In the genomic region with DNA sequence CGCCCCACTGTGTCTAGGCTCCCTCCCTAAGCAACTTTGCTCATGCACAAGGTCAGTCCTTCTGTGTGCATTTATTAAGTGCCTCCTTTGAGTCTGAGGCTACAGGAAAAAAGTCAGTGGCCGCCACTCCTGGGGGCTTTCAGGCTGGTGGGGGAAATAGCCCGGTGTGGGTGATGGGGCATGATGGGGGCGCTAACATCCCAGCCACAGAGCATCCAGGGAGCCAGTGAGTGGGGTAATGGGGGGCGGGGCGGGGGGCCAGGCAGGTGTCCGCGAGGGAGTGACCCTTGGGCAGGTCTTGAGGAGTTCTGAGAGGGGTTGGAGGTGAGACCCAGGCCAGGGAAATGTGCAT, we compare ENCODE assay signal across 10 cellular contexts. TPM values are rescaled to one million over a fixed set of nuclear protein-coding genes. Genes with fewer than 3 reads are reported as not detected.
DNase-seq lines count a peak whose midpoint lies in the region; ATAC-seq, FAIRE-seq and TF ChIP-seq lines count a peak whose summit lies in the region.
"Had no signal": no experiment of that assay in that cellular context is flagged by ENCODE, and none has a peak within 500 bp of the region (broad histone marks: within the 10 kb centered on the region; RNA-seq: fewer than 3 reads in every experiment).

No MANE protein-coding gene starts in this region.

- H3K36me3 Mint-ChIP-seq in osteocyte (ENCODE audit: unreplicated experiment), result no peaks in the 10 kb centered on the region

- CTCF ChIA-PET in H1 (lab: Charles Lee; ENCODE audit: partially characterized antibody), result interaction anchor here (0.5 to 32.2 kb wide), 24 partner anchors 7 to 158 kb away, joined by 3 to 1058 read pairs (median 4); a partner anchor contains a TSS

- no peak overlapping the region for H2BK120ac ChIP-seq in H1 (replicated peaks; ENCODE audit: low read depth, low read length)

- peaks cover 46% of the 10 kb centered on the region for H3K4me1 ChIP-seq in DOHH2 (ENCODE audit: control insufficient read depth, low read length)
- H3K4me1 ChIP-seq in OCI-LY3 (ENCODE audit: low read length), result peaks cover 41% of the 10 kb centered on the region
- peaks cover 0 to 11% (median 8%) of the 10 kb centered on the region in 4 experiments; a peak in 6 of 7 replicates for H3K4me1 ChIP-seq in H1 (replicated peaks in 1 of 4; ENCODE audit: control insufficient read depth in 3 of 4, insufficient read depth in 4 of 4, low read length in 3 of 4)

- H3K9me2 ChIP-seq in DOHH2 (replicated peaks; ENCODE audit: control insufficient read depth, low read length), result no peaks in the 10 kb centered on the region

- no peaks in the 10 kb centered on the region for H3K27me3 ChIP-seq in DOHH2 (ENCODE audit: control insufficient read depth, low read length)
- no peaks in the 10 kb centered on the region for H3K27me3 ChIP-seq in OCI-LY3 (ENCODE audit: low read depth, low read length)
- H3K27me3 ChIP-seq in H1 (replicated peaks in 1 of 4; ENCODE audit: control insufficient read depth in 3 of 4, extremely low read depth in 1 of 4, insufficient read depth in 3 of 4, low read length in 3 of 4), result no peaks in the 10 kb centered on the region; a peak in 1 of 7 replicates

- peak overlapping the region; percentile 90 for H2AFZ ChIP-seq in OCI-LY3 (ENCODE audit: low read depth, low read length)
- H2AFZ ChIP-seq in H1 (ENCODE audit: low read length), result peak overlapping the region; percentile 93

- ATAC-seq in GM18861 (IDR thresholded peaks at IDR 0.05; ENCODE audit: unreplicated experiment), result no peak

- H3K56ac ChIP-seq in H1 (replicated peaks; ENCODE audit: insufficient read length, low read depth, low read length), result no peak overlapping the region

- H3K9ac ChIP-seq in OCI-LY3 (ENCODE audit: low read length) (peak overlapping the region; percentile 68), H1 (replicated peaks in 1 of 4; ENCODE audit: extremely low read depth in 1 of 4, low read depth in 3 of 4, low read length in 3 of 4) (0 out of 7 replicates have a peak overlapping the region, but pooled peaks of 1 of the 4 experiments have one; percentile 20)

- no peak overlapping the region for H4K5ac ChIP-seq in H1 (ENCODE audit: insufficient read length, low read depth, low read length)

- peak overlapping the region; percentile 19; the same call in 1 of the 2 replicates for H3K18ac ChIP-seq in H1 (ENCODE audit: extremely low read depth, low read length)

- H2BK5ac ChIP-seq in H1 (ENCODE audit: low read depth, low read length), result peak overlapping the region; percentile 79; the same call in 1 of the 2 replicates

- no peak for TF ChIP-seq POLR2A in H1 (IDR thresholded peaks at IDR 0.05; ENCODE audit: control extremely low read depth in 1 of 2, low read depth in 2 of 2, low read length in 2 of 2)

- H4K20me1 ChIP-seq in DOHH2 (ENCODE audit: control insufficient read depth, insufficient read depth, low read depth, low read length) (no peaks in the 10 kb centered on the region), OCI-LY3 (ENCODE audit: insufficient read depth, low read length) (no peaks in the 10 kb centered on the region), H1 (replicated peaks in 1 of 2; ENCODE audit: control insufficient read depth in 1 of 2, insufficient read depth in 2 of 2, low read length in 2 of 2) (no peaks in the 10 kb centered on the region)

- H3K36me3 ChIP-seq in DOHH2 (ENCODE audit: control insufficient read depth, low read length), result no peaks in the 10 kb centered on the region
- no peaks in the 10 kb centered on the region for H3K36me3 ChIP-seq in OCI-LY3 (replicated peaks; ENCODE audit: low read depth, low read length)
- H3K36me3 ChIP-seq in H1 (ENCODE audit: control insufficient read depth in 2 of 4, insufficient read depth in 4 of 4, low read length in 3 of 4), result no peaks in the 10 kb centered on the region

- peak overlapping the region; percentile 36 for H3K4ac ChIP-seq in H1 (replicated peaks; ENCODE audit: insufficient read length, low read depth, low read length)

- 75% methylated on average over 6 of the region's 8 CpGs; no CpG with 5 or more reads in 1 of the 2 experiments for WGBS in H1 (ENCODE audit: extremely low coverage in 1 of 2, insufficient coverage in 1 of 2, insufficient read length in 1 of 2, insufficient replicate concordance in 2 of 2, low coverage in 1 of 2, low lambda C conversion rate in 2 of 2, missing lambda C conversion rate in 1 of 2), 2 experiments

- no peak overlapping the region for H2BK20ac ChIP-seq in H1 (ENCODE audit: low read length)

- no peak overlapping the region for H2AK5ac ChIP-seq in H1 (ENCODE audit: low read depth, low read length)

- no peak overlapping the region for H3K14ac ChIP-seq in H1 (ENCODE audit: insufficient read length)

- TF ChIP-seq CTCF in DOHH2 (IDR thresholded peaks at IDR 0.05; ENCODE audit: low read depth, low read length, poor library complexity, severe bottlenecking), result no peak
- TF ChIP-seq CTCF in OCI-LY3 (IDR thresholded peaks at IDR 0.05; ENCODE audit: low read depth, low read length), result no peak
- no peak for TF ChIP-seq CTCF in H1 (IDR thresholded peaks at IDR 0.05; ENCODE audit: control extremely low read depth in 1 of 3, insufficient read depth in 1 of 3, low read depth in 1 of 3, low read length in 3 of 3)
- no peak for TF ChIP-seq CTCF in osteocyte (IDR thresholded peaks at IDR 0.05)
- TF ChIP-seq CTCF in GM20000 (IDR thresholded peaks at IDR 0.05; ENCODE audit: extremely low read depth, missing control alignments), result no peak

- no peak overlapping the region for H3K27ac Mint-ChIP-seq in osteocyte (ENCODE audit: unreplicated experiment)

- no peaks in the 10 kb centered on the region for H3K79me1 ChIP-seq in H1 (ENCODE audit: low read depth, low read length)

- peaks cover 7% of the 10 kb centered on the region for H3F3A ChIP-seq in DOHH2 (ENCODE audit: control insufficient read depth, insufficient read depth)

- H3K4me2 ChIP-seq in DOHH2 (ENCODE audit: low read length) (peak overlapping the region; percentile 83), OCI-LY3 (ENCODE audit: low read length) (peak overlapping the region; percentile 97), H1 (ENCODE audit: insufficient read depth in 1 of 2, low read depth in 2 of 2, low read length in 2 of 2) (peak overlapping the region; percentile 40 to 66)

- H3K9me3 Mint-ChIP-seq in osteocyte (ENCODE audit: unreplicated experiment), result no peaks in the 10 kb centered on the region

- no peak overlapping the region for H3K23ac ChIP-seq in H1 (ENCODE audit: insufficient read length)

- POLR2A ChIA-PET in H1 (lab: Charles Lee; ENCODE audit: partially characterized antibody), result interaction anchor here (1.0 to 24.6 kb wide), 4 partner anchors 12 to 79 kb away, joined by 3 to 408 read pairs (median 34); a partner anchor contains a TSS

- no peaks in the 10 kb centered on the region; the same call in 1 of the 2 replicates for H3K23me2 ChIP-seq in H1 (ENCODE audit: low read depth, low read length)

- H3K4me1 Mint-ChIP-seq in osteocyte (ENCODE audit: unreplicated experiment), result peaks cover 13% of the 10 kb centered on the region

- DNase-seq in H1 (ENCODE audit: low read depth in 1 of 2, low spot score in 2 of 2) (no peak), osteocyte (ENCODE audit: extremely low spot score, unreplicated experiment) (no peak), COLO668 (lab: John Stamatoyannopoulos, UW; ENCODE audit: unreplicated experiment) (no peak), GM20000 (ENCODE audit: low spot score) (no peak), dermis blood vessel endothelial cell (no peak)
- DNase-seq: NCI-H446 treated with DMSO at 0.1 percent for 48 hours had no signal

- peak overlapping the region; percentile 66 for H4K8ac ChIP-seq in H1 (ENCODE audit: extremely low read depth, insufficient read depth, low read length)

- peak overlapping the region; percentile 60; the same call in 1 of the 2 replicates for H2BK12ac ChIP-seq in H1 (ENCODE audit: low read depth, low read length)

- H3K4me3 ChIP-seq in DOHH2 (ENCODE audit: low read length) (peak overlapping the region; percentile 65), OCI-LY3 (ENCODE audit: low read length) (peak overlapping the region; percentile 75), H1 (ENCODE audit: extremely low read depth in 1 of 4, insufficient read depth in 2 of 4, low read depth in 3 of 4, low read length in 4 of 4) (peak overlapping the region in 1 of 4 experiments; percentile 33; a peak in 1 of 8 replicates)

- H3K27ac ChIP-seq in DOHH2 (ENCODE audit: low read depth, low read length), result no peak overlapping the region
- peak overlapping the region; percentile 58 for H3K27ac ChIP-seq in OCI-LY3 (ENCODE audit: low read length)
- H3K27ac ChIP-seq in H1 (ENCODE audit: low read depth, low read length), result no peak overlapping the region

- H3K79me2 ChIP-seq in DOHH2 (ENCODE audit: control insufficient read depth, low read length) (no peaks in the 10 kb centered on the region), OCI-LY3 (ENCODE audit: low read length) (no peaks in the 10 kb centered on the region), H1 (ENCODE audit: control insufficient read depth in 1 of 2, insufficient read depth in 2 of 2, low read length in 2 of 2) (no peaks in the 10 kb centered on the region)

- no peak for TF ChIP-seq RAD21 in H1 (IDR thresholded peaks at IDR 0.05 in 1 of 2, conservative IDR thresholded peaks at IDR 0.05 in 1 of 2; ENCODE audit: low read depth in 2 of 2, low read length in 2 of 2)

- H3K4me3 Mint-ChIP-seq in osteocyte (ENCODE audit: unreplicated experiment), result peak overlapping the region; percentile 50

- peak overlapping the region; percentile 13; the same call in 1 of the 2 replicates for H2BK15ac ChIP-seq in H1 (ENCODE audit: low read length)

- H3K27me3 Mint-ChIP-seq in osteocyte (ENCODE audit: unreplicated experiment), result no peaks in the 10 kb centered on the region

- peak overlapping the region; percentile 98 for H4K91ac ChIP-seq in H1 (replicated peaks; ENCODE audit: insufficient read length, low read length)

- FAIRE-seq in H1 (lab: Jason Lieb, UNC), result no peak
- FAIRE-seq: G401.6 had no signal

- H3K9me3 ChIP-seq in DOHH2 (ENCODE audit: control insufficient read depth, insufficient read depth, low read length), result no peaks in the 10 kb centered on the region
- no peaks in the 10 kb centered on the region for H3K9me3 ChIP-seq in OCI-LY3 (ENCODE audit: insufficient read depth, low read length)
- no peaks in the 10 kb centered on the region for H3K9me3 ChIP-seq in H1 (ENCODE audit: insufficient read depth in 2 of 2, low read depth in 1 of 2, low read length in 1 of 2)

- no peak for TF ChIP-seq EP300 in H1 (IDR thresholded peaks at IDR 0.05; ENCODE audit: borderline replicate concordance in 1 of 2, low read depth in 2 of 2, low read length in 2 of 2)

RNA-seq across cellular contexts. Expression of a gene that starts 10.0 kb away (rescaled TPM):
- 36.9 and 42.9 TPM in 2 replicates for total RNA-seq in H1 (2021; fragmentation: NEBNext Ultra II Directional; extraction: Animal tissue kit (Norgen Biotek cat#: 25700))
- 31.5 and 54.0 TPM in 2 replicates for polyA plus RNA-seq in H1 (2011; rRNA removed)
- 33.1 TPM for polyA plus RNA-seq in H1 (2011; cell fraction: cytosol; rRNA removed)
- polyA plus RNA-seq in H1 (2011; cell fraction: nucleus; rRNA removed), result 38.0 TPM
- 22.9 to 33.8 TPM (median 30.9 TPM) in 4 replicates for polyA plus RNA-seq in H1 (2012, experiment 1 of 2)
- 28.9 TPM for polyA plus RNA-seq in H1 (2012, experiment 2 of 2)
- 19.7 TPM for polyA plus RNA-seq in H1 (2013, experiment 1 of 2)
- polyA plus RNA-seq in H1 (2013, experiment 2 of 2), result 17.7 TPM
- 24.7 and 48.1 TPM in 2 replicates for polyA minus RNA-seq in H1 (2011; rRNA and poly(A)+ RNA removed)
- polyA minus RNA-seq in H1 (2011; cell fraction: cytosol; rRNA and poly(A)+ RNA removed), result 28.1 TPM
- 22.0 TPM for polyA minus RNA-seq in H1 (2011; cell fraction: nucleus; rRNA and poly(A)+ RNA removed)
- total RNA-seq in osteocyte (57.4 and 61.0 TPM in 2 replicates), dermis blood vessel endothelial cell (75.9 and 125 TPM in 2 replicates)

RNA-seq across cellular contexts. Expression of a gene that starts 28.6 kb away (rescaled TPM):
- 20.9 and 22.1 TPM in 2 replicates for total RNA-seq in H1 (2021; fragmentation: NEBNext Ultra II Directional; extraction: Animal tissue kit (Norgen Biotek cat#: 25700))
- 12.1 and 19.8 TPM in 2 replicates for polyA plus RNA-seq in H1 (2011; rRNA removed)
- 7.3 TPM for polyA plus RNA-seq in H1 (2011; cell fraction: cytosol; rRNA removed)
- 29.8 TPM for polyA plus RNA-seq in H1 (2011; cell fraction: nucleus; rRNA removed)
- 13.2 to 19.6 TPM (median 18.1 TPM) in 4 replicates for polyA plus RNA-seq in H1 (2012, experiment 1 of 2)
- polyA plus RNA-seq in H1 (2012, experiment 2 of 2), result 14.9 TPM
- 7.1 TPM for polyA plus RNA-seq in H1 (2013, experiment 1 of 2)
- polyA plus RNA-seq in H1 (2013, experiment 2 of 2), result 7.1 TPM
- polyA minus RNA-seq in H1 (2011; rRNA and poly(A)+ RNA removed), result 8.1 and 8.8 TPM in 2 replicates
- polyA minus RNA-seq in H1 (2011; cell fraction: cytosol; rRNA and poly(A)+ RNA removed), result 18.1 TPM
- polyA minus RNA-seq in H1 (2011; cell fraction: nucleus; rRNA and poly(A)+ RNA removed), result 24.5 TPM
- total RNA-seq in osteocyte (23.6 and 28.7 TPM in 2 replicates), dermis blood vessel endothelial cell (17.7 and 24.8 TPM in 2 replicates)

RNA-seq across cellular contexts. Expression of a gene that starts 36.1 kb away (rescaled TPM):
- 5.1 and 5.8 TPM in 2 replicates for total RNA-seq in H1 (2021; fragmentation: NEBNext Ultra II Directional; extraction: Animal tissue kit (Norgen Biotek cat#: 25700))
- 4.9 and 6.3 TPM in 2 replicates for polyA plus RNA-seq in H1 (2011; rRNA removed)
- 5.2 TPM for polyA plus RNA-seq in H1 (2011; cell fraction: cytosol; rRNA removed)
- 13.4 TPM for polyA plus RNA-seq in H1 (2011; cell fraction: nucleus; rRNA removed)
- polyA plus RNA-seq in H1 (2012, experiment 1 of 2), result 4.7 to 4.8 TPM (median 4.7 TPM) in 4 replicates
- polyA plus RNA-seq in H1 (2012, experiment 2 of 2), result 5.9 TPM
- polyA plus RNA-seq in H1 (2013, experiment 1 of 2), result 3.7 TPM
- polyA plus RNA-seq in H1 (2013, experiment 2 of 2), result 3.8 TPM
- 2.3 and 2.8 TPM in 2 replicates for polyA minus RNA-seq in H1 (2011; rRNA and poly(A)+ RNA removed)
- polyA minus RNA-seq in H1 (2011; cell fraction: cytosol; rRNA and poly(A)+ RNA removed), result 2.5 TPM
- 4.9 TPM for polyA minus RNA-seq in H1 (2011; cell fraction: nucleus; rRNA and poly(A)+ RNA removed)
- total RNA-seq in osteocyte, result 21.3 and 26.8 TPM in 2 replicates
- 14.1 and 15.0 TPM in 2 replicates for total RNA-seq in dermis blood vessel endothelial cell

RNA-seq across cellular contexts. Expression of a gene that starts 43.9 kb away (rescaled TPM):
- 10.6 and 12.3 TPM in 2 replicates for total RNA-seq in H1 (2021; fragmentation: NEBNext Ultra II Directional; extraction: Animal tissue kit (Norgen Biotek cat#: 25700))
- 3.7 and 6.7 TPM in 2 replicates for polyA plus RNA-seq in H1 (2011; rRNA removed)
- 5.9 TPM for polyA plus RNA-seq in H1 (2011; cell fraction: cytosol; rRNA removed)
- 27.1 TPM for polyA plus RNA-seq in H1 (2011; cell fraction: nucleus; rRNA removed)
- polyA plus RNA-seq in H1 (2012, experiment 1 of 2), result 6.2 to 12.1 TPM (median 10.3 TPM) in 4 replicates
- 4.7 TPM for polyA plus RNA-seq in H1 (2012, experiment 2 of 2)
- polyA plus RNA-seq in H1 (2013, experiment 1 of 2), result 4.8 TPM
- 3.8 TPM for polyA plus RNA-seq in H1 (2013, experiment 2 of 2)
- 4.5 and 4.9 TPM in 2 replicates for polyA minus RNA-seq in H1 (2011; rRNA and poly(A)+ RNA removed)
- polyA minus RNA-seq in H1 (2011; cell fraction: cytosol; rRNA and poly(A)+ RNA removed), result 7.4 TPM
- polyA minus RNA-seq in H1 (2011; cell fraction: nucleus; rRNA and poly(A)+ RNA removed), result 20.2 TPM
- total RNA-seq in osteocyte, result 0.68 and 1.7 TPM in 2 replicates
- total RNA-seq in dermis blood vessel endothelial cell, result 0.34 and 0.37 TPM in 2 replicates

RNA-seq across cellular contexts. Expression of a gene that starts 47.3 kb away (rescaled TPM):
- total RNA-seq in H1 (2021; fragmentation: NEBNext Ultra II Directional; extraction: Animal tissue kit (Norgen Biotek cat#: 25700)), result 0.97 and 1.5 TPM in 2 replicates
- 4.4 and 5.4 TPM in 2 replicates for polyA plus RNA-seq in H1 (2011; rRNA removed)
- polyA plus RNA-seq in H1 (2011; cell fraction: cytosol; rRNA removed), result 3.3 TPM
- 2.4 TPM for polyA plus RNA-seq in H1 (2011; cell fraction: nucleus; rRNA removed)
- 1.0 to 2.8 TPM (median 1.6 TPM) in 4 replicates for polyA plus RNA-seq in H1 (2012, experiment 1 of 2)
- 3.1 TPM for polyA plus RNA-seq in H1 (2012, experiment 2 of 2)
- polyA plus RNA-seq in H1 (2013, experiment 1 of 2), result 2.5 TPM
- 2.7 TPM for polyA plus RNA-seq in H1 (2013, experiment 2 of 2)
- 1.4 TPM in 1 of 2 replicates, not detected in the other for polyA minus RNA-seq in H1 (2011; rRNA and poly(A)+ RNA removed)
- polyA minus RNA-seq in H1 (2011; cell fraction: cytosol; rRNA and poly(A)+ RNA removed), result not detected
- not detected for polyA minus RNA-seq in H1 (2011; cell fraction: nucleus; rRNA and poly(A)+ RNA removed)
- total RNA-seq in osteocyte, result not detected in 2 replicates
- not detected in 2 replicates for total RNA-seq in dermis blood vessel endothelial cell
